ENCODE assay signal across 1 cellular context in the genomic region with DNA sequence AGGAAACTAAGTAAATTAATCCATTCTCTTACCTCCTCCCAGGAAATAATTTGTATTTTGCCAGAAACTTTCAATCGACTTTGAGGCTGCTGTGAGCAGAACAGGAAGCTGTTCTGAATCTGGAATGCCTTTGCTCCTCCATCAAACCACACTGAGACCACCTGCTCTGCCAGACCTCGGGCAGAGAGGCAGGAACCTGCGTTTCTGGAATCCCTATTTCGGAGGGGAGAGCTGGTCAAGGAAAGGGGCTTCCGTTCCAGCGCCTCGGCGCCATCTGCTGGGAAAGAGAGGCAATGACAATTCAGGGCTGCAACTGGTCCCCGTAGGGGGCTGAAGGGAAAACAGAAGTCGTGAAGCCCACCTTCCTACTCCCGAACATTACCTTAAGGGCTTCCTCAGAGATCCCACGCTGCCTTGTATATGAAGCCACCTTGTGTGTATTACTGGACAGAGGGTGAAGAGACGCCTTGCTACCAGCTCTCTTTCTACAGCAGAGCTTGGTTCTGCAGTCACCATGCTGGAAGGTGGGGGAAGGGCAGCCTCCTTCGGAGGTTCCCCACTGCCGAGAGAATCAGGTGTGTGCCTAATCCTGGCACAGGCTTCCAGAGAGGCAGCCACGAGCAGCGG.
TF ChIP-seq lines count a peak whose summit lies in the region.

No MANE protein-coding gene starts in this region.

TF ChIP-seq in K562, 482 proteins besides CTCF, POLR2A, EP300 and RAD21 (continued from another document and continues in another):
- TF ChIP-seq, protein P1, sequence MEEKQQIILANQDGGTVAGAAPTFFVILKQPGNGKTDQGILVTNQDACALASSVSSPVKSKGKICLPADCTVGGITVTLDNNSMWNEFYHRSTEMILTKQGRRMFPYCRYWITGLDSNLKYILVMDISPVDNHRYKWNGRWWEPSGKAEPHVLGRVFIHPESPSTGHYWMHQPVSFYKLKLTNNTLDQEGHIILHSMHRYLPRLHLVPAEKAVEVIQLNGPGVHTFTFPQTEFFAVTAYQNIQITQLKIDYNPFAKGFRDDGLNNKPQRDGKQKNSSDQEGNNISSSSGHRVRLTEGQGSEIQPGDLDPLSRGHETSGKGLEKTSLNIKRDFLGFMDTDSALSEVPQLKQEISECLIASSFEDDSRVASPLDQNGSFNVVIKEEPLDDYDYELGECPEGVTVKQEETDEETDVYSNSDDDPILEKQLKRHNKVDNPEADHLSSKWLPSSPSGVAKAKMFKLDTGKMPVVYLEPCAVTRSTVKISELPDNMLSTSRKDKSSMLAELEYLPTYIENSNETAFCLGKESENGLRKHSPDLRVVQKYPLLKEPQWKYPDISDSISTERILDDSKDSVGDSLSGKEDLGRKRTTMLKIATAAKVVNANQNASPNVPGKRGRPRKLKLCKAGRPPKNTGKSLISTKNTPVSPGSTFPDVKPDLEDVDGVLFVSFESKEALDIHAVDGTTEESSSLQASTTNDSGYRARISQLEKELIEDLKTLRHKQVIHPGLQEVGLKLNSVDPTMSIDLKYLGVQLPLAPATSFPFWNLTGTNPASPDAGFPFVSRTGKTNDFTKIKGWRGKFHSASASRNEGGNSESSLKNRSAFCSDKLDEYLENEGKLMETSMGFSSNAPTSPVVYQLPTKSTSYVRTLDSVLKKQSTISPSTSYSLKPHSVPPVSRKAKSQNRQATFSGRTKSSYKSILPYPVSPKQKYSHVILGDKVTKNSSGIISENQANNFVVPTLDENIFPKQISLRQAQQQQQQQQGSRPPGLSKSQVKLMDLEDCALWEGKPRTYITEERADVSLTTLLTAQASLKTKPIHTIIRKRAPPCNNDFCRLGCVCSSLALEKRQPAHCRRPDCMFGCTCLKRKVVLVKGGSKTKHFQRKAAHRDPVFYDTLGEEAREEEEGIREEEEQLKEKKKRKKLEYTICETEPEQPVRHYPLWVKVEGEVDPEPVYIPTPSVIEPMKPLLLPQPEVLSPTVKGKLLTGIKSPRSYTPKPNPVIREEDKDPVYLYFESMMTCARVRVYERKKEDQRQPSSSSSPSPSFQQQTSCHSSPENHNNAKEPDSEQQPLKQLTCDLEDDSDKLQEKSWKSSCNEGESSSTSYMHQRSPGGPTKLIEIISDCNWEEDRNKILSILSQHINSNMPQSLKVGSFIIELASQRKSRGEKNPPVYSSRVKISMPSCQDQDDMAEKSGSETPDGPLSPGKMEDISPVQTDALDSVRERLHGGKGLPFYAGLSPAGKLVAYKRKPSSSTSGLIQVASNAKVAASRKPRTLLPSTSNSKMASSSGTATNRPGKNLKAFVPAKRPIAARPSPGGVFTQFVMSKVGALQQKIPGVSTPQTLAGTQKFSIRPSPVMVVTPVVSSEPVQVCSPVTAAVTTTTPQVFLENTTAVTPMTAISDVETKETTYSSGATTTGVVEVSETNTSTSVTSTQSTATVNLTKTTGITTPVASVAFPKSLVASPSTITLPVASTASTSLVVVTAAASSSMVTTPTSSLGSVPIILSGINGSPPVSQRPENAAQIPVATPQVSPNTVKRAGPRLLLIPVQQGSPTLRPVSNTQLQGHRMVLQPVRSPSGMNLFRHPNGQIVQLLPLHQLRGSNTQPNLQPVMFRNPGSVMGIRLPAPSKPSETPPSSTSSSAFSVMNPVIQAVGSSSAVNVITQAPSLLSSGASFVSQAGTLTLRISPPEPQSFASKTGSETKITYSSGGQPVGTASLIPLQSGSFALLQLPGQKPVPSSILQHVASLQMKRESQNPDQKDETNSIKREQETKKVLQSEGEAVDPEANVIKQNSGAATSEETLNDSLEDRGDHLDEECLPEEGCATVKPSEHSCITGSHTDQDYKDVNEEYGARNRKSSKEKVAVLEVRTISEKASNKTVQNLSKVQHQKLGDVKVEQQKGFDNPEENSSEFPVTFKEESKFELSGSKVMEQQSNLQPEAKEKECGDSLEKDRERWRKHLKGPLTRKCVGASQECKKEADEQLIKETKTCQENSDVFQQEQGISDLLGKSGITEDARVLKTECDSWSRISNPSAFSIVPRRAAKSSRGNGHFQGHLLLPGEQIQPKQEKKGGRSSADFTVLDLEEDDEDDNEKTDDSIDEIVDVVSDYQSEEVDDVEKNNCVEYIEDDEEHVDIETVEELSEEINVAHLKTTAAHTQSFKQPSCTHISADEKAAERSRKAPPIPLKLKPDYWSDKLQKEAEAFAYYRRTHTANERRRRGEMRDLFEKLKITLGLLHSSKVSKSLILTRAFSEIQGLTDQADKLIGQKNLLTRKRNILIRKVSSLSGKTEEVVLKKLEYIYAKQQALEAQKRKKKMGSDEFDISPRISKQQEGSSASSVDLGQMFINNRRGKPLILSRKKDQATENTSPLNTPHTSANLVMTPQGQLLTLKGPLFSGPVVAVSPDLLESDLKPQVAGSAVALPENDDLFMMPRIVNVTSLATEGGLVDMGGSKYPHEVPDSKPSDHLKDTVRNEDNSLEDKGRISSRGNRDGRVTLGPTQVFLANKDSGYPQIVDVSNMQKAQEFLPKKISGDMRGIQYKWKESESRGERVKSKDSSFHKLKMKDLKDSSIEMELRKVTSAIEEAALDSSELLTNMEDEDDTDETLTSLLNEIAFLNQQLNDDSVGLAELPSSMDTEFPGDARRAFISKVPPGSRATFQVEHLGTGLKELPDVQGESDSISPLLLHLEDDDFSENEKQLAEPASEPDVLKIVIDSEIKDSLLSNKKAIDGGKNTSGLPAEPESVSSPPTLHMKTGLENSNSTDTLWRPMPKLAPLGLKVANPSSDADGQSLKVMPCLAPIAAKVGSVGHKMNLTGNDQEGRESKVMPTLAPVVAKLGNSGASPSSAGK (IDR thresholded peaks at IDR 0.05) = no peak
- TF ChIP-seq, protein P2, sequence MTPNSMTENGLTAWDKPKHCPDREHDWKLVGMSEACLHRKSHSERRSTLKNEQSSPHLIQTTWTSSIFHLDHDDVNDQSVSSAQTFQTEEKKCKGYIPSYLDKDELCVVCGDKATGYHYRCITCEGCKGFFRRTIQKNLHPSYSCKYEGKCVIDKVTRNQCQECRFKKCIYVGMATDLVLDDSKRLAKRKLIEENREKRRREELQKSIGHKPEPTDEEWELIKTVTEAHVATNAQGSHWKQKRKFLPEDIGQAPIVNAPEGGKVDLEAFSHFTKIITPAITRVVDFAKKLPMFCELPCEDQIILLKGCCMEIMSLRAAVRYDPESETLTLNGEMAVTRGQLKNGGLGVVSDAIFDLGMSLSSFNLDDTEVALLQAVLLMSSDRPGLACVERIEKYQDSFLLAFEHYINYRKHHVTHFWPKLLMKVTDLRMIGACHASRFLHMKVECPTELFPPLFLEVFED (CRISPR knock-in tag; conservative IDR thresholded peaks at IDR 0.05) = no peak
- TF ChIP-seq BHLHE40 (IDR thresholded peaks at IDR 0.05; ENCODE audit: low read length) (peak; percentile 34; the same call in 1 of the 2 replicates), ATF7 (IDR thresholded peaks at IDR 0.05) (peak; percentile 45; the same call in 1 of the 2 replicates), MEF2A (IDR thresholded peaks at IDR 0.05; ENCODE audit: control insufficient read depth, low read depth, low read length) (no peak), C11orf30 (IDR thresholded peaks at IDR 0.05; ENCODE audit: low read depth) (no peak), FOXK2 (conservative IDR thresholded peaks at IDR 0.05 in 1 of 2, IDR thresholded peaks at IDR 0.05 in 1 of 2; ENCODE audit: low read depth in 2 of 2) (no peak), TBP (optimal IDR thresholded peaks at IDR 0.05; ENCODE audit: low read depth, low read length) (no peak), ZNF699 (CRISPR knock-in tag; IDR thresholded peaks at IDR 0.05; ENCODE audit: insufficient replicate concordance) (no peak), TARDBP (IDR thresholded peaks at IDR 0.05) (no peak), ZNF551 (CRISPR knock-in tag; IDR thresholded peaks at IDR 0.05) (no peak), KHSRP (IDR thresholded peaks at IDR 0.05) (no peak), NCOA6 (IDR thresholded peaks at IDR 0.05) (no peak), MIER1 (IDR thresholded peaks at IDR 0.05; ENCODE audit: low read depth) (no peak), DPF2 (IDR thresholded peaks at IDR 0.05) (no peak), ZNF75A (CRISPR knock-in tag; IDR thresholded peaks at IDR 0.05) (no peak), BRF1 (IDR thresholded peaks at IDR 0.05; ENCODE audit: borderline replicate concordance, extremely low read depth, insufficient read length) (no peak)
- TF ChIP-seq, protein P3, sequence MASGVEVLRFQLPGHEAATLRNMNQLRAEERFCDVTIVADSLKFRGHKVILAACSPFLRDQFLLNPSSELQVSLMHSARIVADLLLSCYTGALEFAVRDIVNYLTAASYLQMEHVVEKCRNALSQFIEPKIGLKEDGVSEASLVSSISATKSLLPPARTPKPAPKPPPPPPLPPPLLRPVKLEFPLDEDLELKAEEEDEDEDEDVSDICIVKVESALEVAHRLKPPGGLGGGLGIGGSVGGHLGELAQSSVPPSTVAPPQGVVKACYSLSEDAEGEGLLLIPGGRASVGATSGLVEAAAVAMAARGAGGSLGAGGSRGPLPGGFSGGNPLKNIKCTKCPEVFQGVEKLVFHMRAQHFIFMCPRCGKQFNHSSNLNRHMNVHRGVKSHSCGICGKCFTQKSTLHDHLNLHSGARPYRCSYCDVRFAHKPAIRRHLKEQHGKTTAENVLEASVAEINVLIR (CRISPR knock-in tag; IDR thresholded peaks at IDR 0.05) = no peak
- TF ChIP-seq, protein P4, sequence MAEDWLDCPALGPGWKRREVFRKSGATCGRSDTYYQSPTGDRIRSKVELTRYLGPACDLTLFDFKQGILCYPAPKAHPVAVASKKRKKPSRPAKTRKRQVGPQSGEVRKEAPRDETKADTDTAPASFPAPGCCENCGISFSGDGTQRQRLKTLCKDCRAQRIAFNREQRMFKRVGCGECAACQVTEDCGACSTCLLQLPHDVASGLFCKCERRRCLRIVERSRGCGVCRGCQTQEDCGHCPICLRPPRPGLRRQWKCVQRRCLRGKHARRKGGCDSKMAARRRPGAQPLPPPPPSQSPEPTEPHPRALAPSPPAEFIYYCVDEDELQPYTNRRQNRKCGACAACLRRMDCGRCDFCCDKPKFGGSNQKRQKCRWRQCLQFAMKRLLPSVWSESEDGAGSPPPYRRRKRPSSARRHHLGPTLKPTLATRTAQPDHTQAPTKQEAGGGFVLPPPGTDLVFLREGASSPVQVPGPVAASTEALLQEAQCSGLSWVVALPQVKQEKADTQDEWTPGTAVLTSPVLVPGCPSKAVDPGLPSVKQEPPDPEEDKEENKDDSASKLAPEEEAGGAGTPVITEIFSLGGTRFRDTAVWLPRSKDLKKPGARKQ (CRISPR knock-in tag; IDR thresholded peaks at IDR 0.05) = peak; percentile 72; the same call in 1 of the 2 replicates
- TF ChIP-seq, protein P5, sequence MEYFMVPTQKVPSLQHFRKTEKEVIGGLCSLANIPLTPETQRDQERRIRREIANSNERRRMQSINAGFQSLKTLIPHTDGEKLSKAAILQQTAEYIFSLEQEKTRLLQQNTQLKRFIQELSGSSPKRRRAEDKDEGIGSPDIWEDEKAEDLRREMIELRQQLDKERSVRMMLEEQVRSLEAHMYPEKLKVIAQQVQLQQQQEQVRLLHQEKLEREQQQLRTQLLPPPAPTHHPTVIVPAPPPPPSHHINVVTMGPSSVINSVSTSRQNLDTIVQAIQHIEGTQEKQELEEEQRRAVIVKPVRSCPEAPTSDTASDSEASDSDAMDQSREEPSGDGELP (CRISPR knock-in tag; IDR thresholded peaks at IDR 0.05; ENCODE audit: borderline replicate concordance) = peak; percentile 57; the same call in 1 of the 2 replicates
- TF ChIP-seq, protein P6, sequence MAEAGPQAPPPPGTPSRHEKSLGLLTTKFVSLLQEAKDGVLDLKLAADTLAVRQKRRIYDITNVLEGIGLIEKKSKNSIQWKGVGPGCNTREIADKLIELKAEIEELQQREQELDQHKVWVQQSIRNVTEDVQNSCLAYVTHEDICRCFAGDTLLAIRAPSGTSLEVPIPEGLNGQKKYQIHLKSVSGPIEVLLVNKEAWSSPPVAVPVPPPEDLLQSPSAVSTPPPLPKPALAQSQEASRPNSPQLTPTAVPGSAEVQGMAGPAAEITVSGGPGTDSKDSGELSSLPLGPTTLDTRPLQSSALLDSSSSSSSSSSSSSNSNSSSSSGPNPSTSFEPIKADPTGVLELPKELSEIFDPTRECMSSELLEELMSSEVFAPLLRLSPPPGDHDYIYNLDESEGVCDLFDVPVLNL (CRISPR knock-in tag; IDR thresholded peaks at IDR 0.05; ENCODE audit: low read depth) = 0 out of 2 replicates have a peak, but pooled peaks have one; percentile 32
- TF ChIP-seq, protein P7, sequence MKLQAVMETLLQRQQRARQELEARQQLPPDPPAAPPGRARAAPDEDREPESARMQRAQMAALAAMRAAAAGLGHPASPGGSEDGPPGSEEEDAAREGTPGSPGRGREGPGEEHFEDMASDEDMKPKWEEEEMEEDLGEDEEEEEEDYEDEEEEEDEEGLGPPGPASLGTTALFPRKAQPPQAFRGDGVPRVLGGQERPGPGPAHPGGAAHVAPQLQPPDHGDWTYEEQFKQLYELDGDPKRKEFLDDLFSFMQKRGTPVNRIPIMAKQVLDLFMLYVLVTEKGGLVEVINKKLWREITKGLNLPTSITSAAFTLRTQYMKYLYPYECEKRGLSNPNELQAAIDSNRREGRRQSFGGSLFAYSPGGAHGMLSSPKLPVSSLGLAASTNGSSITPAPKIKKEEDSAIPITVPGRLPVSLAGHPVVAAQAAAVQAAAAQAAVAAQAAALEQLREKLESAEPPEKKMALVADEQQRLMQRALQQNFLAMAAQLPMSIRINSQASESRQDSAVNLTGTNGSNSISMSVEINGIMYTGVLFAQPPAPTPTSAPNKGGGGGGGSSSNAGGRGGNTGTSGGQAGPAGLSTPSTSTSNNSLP (IDR thresholded peaks at IDR 0.05; ENCODE audit: borderline replicate concordance, low read depth, low read length) = no peak
- TF ChIP-seq, protein P8, sequence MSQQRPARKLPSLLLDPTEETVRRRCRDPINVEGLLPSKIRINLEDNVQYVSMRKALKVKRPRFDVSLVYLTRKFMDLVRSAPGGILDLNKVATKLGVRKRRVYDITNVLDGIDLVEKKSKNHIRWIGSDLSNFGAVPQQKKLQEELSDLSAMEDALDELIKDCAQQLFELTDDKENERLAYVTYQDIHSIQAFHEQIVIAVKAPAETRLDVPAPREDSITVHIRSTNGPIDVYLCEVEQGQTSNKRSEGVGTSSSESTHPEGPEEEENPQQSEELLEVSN (IDR thresholded peaks at IDR 0.05; ENCODE audit: borderline replicate concordance in 1 of 2, extremely low read depth in 1 of 2, insufficient read depth in 1 of 2, insufficient read length in 1 of 2, low read depth in 1 of 2, low read length in 1 of 2, poor library complexity in 1 of 2, severe bottlenecking in 1 of 2) = no peak
- TF ChIP-seq, protein P9, sequence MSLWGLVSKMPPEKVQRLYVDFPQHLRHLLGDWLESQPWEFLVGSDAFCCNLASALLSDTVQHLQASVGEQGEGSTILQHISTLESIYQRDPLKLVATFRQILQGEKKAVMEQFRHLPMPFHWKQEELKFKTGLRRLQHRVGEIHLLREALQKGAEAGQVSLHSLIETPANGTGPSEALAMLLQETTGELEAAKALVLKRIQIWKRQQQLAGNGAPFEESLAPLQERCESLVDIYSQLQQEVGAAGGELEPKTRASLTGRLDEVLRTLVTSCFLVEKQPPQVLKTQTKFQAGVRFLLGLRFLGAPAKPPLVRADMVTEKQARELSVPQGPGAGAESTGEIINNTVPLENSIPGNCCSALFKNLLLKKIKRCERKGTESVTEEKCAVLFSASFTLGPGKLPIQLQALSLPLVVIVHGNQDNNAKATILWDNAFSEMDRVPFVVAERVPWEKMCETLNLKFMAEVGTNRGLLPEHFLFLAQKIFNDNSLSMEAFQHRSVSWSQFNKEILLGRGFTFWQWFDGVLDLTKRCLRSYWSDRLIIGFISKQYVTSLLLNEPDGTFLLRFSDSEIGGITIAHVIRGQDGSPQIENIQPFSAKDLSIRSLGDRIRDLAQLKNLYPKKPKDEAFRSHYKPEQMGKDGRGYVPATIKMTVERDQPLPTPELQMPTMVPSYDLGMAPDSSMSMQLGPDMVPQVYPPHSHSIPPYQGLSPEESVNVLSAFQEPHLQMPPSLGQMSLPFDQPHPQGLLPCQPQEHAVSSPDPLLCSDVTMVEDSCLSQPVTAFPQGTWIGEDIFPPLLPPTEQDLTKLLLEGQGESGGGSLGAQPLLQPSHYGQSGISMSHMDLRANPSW (CRISPR knock-in tag; IDR thresholded peaks at IDR 0.05) = 0 out of 2 replicates have a peak, but pooled peaks have one; percentile 23
- TF ChIP-seq, protein P10, sequence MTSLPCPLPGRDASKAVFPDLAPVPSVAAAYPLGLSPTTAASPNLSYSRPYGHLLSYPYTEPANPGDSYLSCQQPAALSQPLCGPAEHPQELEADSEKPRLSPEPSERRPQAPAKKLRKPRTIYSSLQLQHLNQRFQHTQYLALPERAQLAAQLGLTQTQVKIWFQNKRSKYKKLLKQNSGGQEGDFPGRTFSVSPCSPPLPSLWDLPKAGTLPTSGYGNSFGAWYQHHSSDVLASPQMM (CRISPR knock-in tag; IDR thresholded peaks at IDR 0.05) = no peak
